29 cellular contexts compared by ENCODE assay signal in genomic region chr2:173457366-173457765, GRCh38.
"Had no signal": no experiment of that assay in that cellular context is flagged by ENCODE, and none has a peak within 500 bp of the region (broad histone marks: within the 10 kb centered on the region; RNA-seq: fewer than 3 reads in every experiment).

No MANE protein-coding gene starts in this region.

- H3K4me1 ChIP-seq: esophagus squamous epithelium, gastrocnemius medialis, uterus had no signal

- ATAC-seq: activated naive CD8-positive, alpha-beta T cell treated with anti-CD3 and anti-CD28 coated beads, Interleukin-2, amount 50 U/mL, for 24 hours; activated T-helper 17 cell treated with anti-CD3 and anti-CD28 coated beads, Interleukin-2, amount 50 U/mL, for 72 hours; gastrocnemius medialis; left lobe of liver; lower lobe of right lung; naive thymus-derived CD8-positive, alpha-beta T cell; sciatic nerve had no signal

- H3K9me3 ChIP-seq: esophagus squamous epithelium, gastrocnemius medialis, lower lobe of right lung, uterus had no signal

- DNase-seq: activated CD4-positive, alpha-beta memory T cell treated with anti-CD3 and anti-CD28 coated beads, Interleukin-2, amount 10 ng/mL, durations not matched to agents 7 days and 5 days; activated CD4-positive, alpha-beta T cell treated with anti-CD3 and anti-CD28 coated beads for 1 hour; activated CD4-positive, alpha-beta T cell treated with anti-CD3 and anti-CD28 coated beads, Interleukin-2, amount 10 ng/mL, durations not matched to agents 7 days and 5 days; activated CD8-positive, alpha-beta memory T cell treated with anti-CD3 and anti-CD28 coated beads, Interleukin-2, amount 50 U/mL, for 48 hours; activated naive CD8-positive, alpha-beta T cell treated with anti-CD3 and anti-CD28 coated beads, Interleukin-2, amount 50 U/mL, for 24 hours; activated T-cell treated with anti-CD3 and anti-CD28 coated beads, Interleukin-2, amount 50 U/mL, for 24 hours; dermis blood vessel endothelial cell; effector CD4-positive, alpha-beta T cell; esophagus squamous epithelium; gastrocnemius medialis; lower lobe of right lung; mesenchymal stem cell; naive thymus-derived CD8-positive, alpha-beta T cell; small intestine; stimulated activated CD4-positive, alpha-beta T cell treated with anti-CD3 and anti-CD28 coated beads, Interleukin-4, amount 100 ng/mL, for 24 hours; T1000; uterus had no signal

- H3K27ac Mint-ChIP-seq: activated CD4-positive, alpha-beta memory T cell treated with anti-CD3 and anti-CD28 coated beads, Interleukin-2, amount 10 ng/mL, durations not matched to agents 7 days and 5 days; activated CD4-positive, alpha-beta T cell treated with anti-CD3 and anti-CD28 coated beads, Interleukin-2, amount 10 ng/mL, durations not matched to agents 7 days and 5 days; activated naive CD4-positive, alpha-beta T cell treated with anti-CD3 and anti-CD28 coated beads, Interleukin-2, amount 50 U/mL, for 24 hours; activated naive CD8-positive, alpha-beta T cell treated with anti-CD3 and anti-CD28 coated beads, Interleukin-2, amount 50 U/mL, for 24 hours; activated T-cell treated with anti-CD3 and anti-CD28 coated beads, Interleukin-2, amount 50 U/mL, for 24 hours; activated T-helper 17 cell treated with anti-CD3 and anti-CD28 coated beads, Interleukin-2, amount 50 U/mL, for 72 hours; stimulated activated effector memory CD8-positive, alpha-beta T cell treated with anti-CD3 and anti-CD28 coated beads, Interleukin-12 subunit alpha, Interleukin-12 subunit beta, amount 100 ng/mL, for 72 hours; stimulated activated naive CD8-positive, alpha-beta T cell treated with anti-CD3 and anti-CD28 coated beads, Interleukin-15, Interleukin-2, amounts not matched to agents 100 ng/mL and 50 ng/mL, for 24 hours; T-helper 1 cell treated with Interleukin-12 subunit alpha and Interleukin-12 subunit beta and Interleukin-4 antibody, amounts not matched to agents 30 μg/mL and 1 μg/mL, for 36 hours; type B pancreatic cell had no signal

- FAIRE-seq: bronchial epithelial cell, colon, endometrium, small intestine had no signal

- H3K4me1 Mint-ChIP-seq: activated CD4-positive, alpha-beta memory T cell treated with anti-CD3 and anti-CD28 coated beads, Interleukin-2, amount 10 ng/mL, durations not matched to agents 7 days and 5 days; activated CD4-positive, alpha-beta T cell treated with anti-CD3 and anti-CD28 coated beads, Interleukin-2, amount 10 ng/mL, durations not matched to agents 7 days and 5 days; activated naive CD4-positive, alpha-beta T cell treated with anti-CD3 and anti-CD28 coated beads, Interleukin-2, amount 50 U/mL, for 24 hours; activated naive CD8-positive, alpha-beta T cell treated with anti-CD3 and anti-CD28 coated beads, Interleukin-2, amount 50 U/mL, for 24 hours; activated T-helper 17 cell treated with anti-CD3 and anti-CD28 coated beads, Interleukin-2, amount 50 U/mL, for 72 hours; stimulated activated effector memory CD8-positive, alpha-beta T cell treated with anti-CD3 and anti-CD28 coated beads, Interleukin-12 subunit alpha, Interleukin-12 subunit beta, amount 100 ng/mL, for 72 hours had no signal

- H3K4me3 ChIP-seq: esophagus squamous epithelium, gastrocnemius medialis, lower lobe of right lung, uterus had no signal

- H3K4me3 Mint-ChIP-seq: activated CD4-positive, alpha-beta memory T cell treated with anti-CD3 and anti-CD28 coated beads, Interleukin-2, amount 10 ng/mL, durations not matched to agents 7 days and 5 days; activated CD4-positive, alpha-beta T cell treated with anti-CD3 and anti-CD28 coated beads, Interleukin-2, amount 10 ng/mL, durations not matched to agents 7 days and 5 days; activated naive CD4-positive, alpha-beta T cell treated with anti-CD3 and anti-CD28 coated beads, Interleukin-2, amount 50 U/mL, for 24 hours; activated naive CD8-positive, alpha-beta T cell treated with anti-CD3 and anti-CD28 coated beads, Interleukin-2, amount 50 U/mL, for 24 hours; activated T-cell treated with anti-CD3 and anti-CD28 coated beads, Interleukin-2, amount 50 U/mL, for 24 hours; activated T-helper 17 cell treated with anti-CD3 and anti-CD28 coated beads, Interleukin-2, amount 50 U/mL, for 72 hours; naive thymus-derived CD8-positive, alpha-beta T cell; stimulated activated effector memory CD8-positive, alpha-beta T cell treated with anti-CD3 and anti-CD28 coated beads, Interleukin-12 subunit alpha, Interleukin-12 subunit beta, amount 100 ng/mL, for 72 hours; stimulated activated naive CD8-positive, alpha-beta T cell treated with anti-CD3 and anti-CD28 coated beads, Interleukin-15, Interleukin-2, amounts not matched to agents 100 ng/mL and 50 ng/mL, for 24 hours; T-helper 1 cell treated with Interleukin-12 subunit alpha and Interleukin-12 subunit beta and Interleukin-4 antibody, amounts not matched to agents 30 μg/mL and 1 μg/mL, for 36 hours; type B pancreatic cell had no signal

- H3K36me3 Mint-ChIP-seq: activated naive CD4-positive, alpha-beta T cell treated with anti-CD3 and anti-CD28 coated beads, Interleukin-2, amount 50 U/mL, for 24 hours; naive thymus-derived CD8-positive, alpha-beta T cell; stimulated activated effector memory CD8-positive, alpha-beta T cell treated with anti-CD3 and anti-CD28 coated beads, Interleukin-12 subunit alpha, Interleukin-12 subunit beta, amount 100 ng/mL, for 72 hours; type B pancreatic cell had no signal

- H3K27ac ChIP-seq: epithelial cell of prostate, esophagus squamous epithelium, gastrocnemius medialis, lower lobe of right lung, uterus had no signal

- H3K36me3 ChIP-seq: esophagus squamous epithelium, gastrocnemius medialis, lower lobe of right lung, uterus had no signal

- H3K27me3 ChIP-seq: gastrocnemius medialis, uterus had no signal

- H3K9me3 Mint-ChIP-seq: activated CD4-positive, alpha-beta memory T cell treated with anti-CD3 and anti-CD28 coated beads, Interleukin-2, amount 10 ng/mL, durations not matched to agents 7 days and 5 days; activated CD4-positive, alpha-beta T cell treated with anti-CD3 and anti-CD28 coated beads, Interleukin-2, amount 10 ng/mL, durations not matched to agents 7 days and 5 days; activated naive CD4-positive, alpha-beta T cell treated with anti-CD3 and anti-CD28 coated beads, Interleukin-2, amount 50 U/mL, for 24 hours; activated naive CD8-positive, alpha-beta T cell treated with anti-CD3 and anti-CD28 coated beads, Interleukin-2, amount 50 U/mL, for 24 hours; activated T-cell treated with anti-CD3 and anti-CD28 coated beads, Interleukin-2, amount 50 U/mL, for 24 hours; activated T-helper 17 cell treated with anti-CD3 and anti-CD28 coated beads, Interleukin-2, amount 50 U/mL, for 72 hours; stimulated activated effector memory CD8-positive, alpha-beta T cell treated with anti-CD3 and anti-CD28 coated beads, Interleukin-12 subunit alpha, Interleukin-12 subunit beta, amount 100 ng/mL, for 72 hours; stimulated activated naive CD8-positive, alpha-beta T cell treated with anti-CD3 and anti-CD28 coated beads, Interleukin-15, Interleukin-2, amounts not matched to agents 100 ng/mL and 50 ng/mL, for 24 hours; T-helper 1 cell treated with Interleukin-12 subunit alpha and Interleukin-12 subunit beta and Interleukin-4 antibody, amounts not matched to agents 30 μg/mL and 1 μg/mL, for 36 hours; type B pancreatic cell had no signal
